1 cellular context compared by ENCODE assay signal in the genomic region with DNA sequence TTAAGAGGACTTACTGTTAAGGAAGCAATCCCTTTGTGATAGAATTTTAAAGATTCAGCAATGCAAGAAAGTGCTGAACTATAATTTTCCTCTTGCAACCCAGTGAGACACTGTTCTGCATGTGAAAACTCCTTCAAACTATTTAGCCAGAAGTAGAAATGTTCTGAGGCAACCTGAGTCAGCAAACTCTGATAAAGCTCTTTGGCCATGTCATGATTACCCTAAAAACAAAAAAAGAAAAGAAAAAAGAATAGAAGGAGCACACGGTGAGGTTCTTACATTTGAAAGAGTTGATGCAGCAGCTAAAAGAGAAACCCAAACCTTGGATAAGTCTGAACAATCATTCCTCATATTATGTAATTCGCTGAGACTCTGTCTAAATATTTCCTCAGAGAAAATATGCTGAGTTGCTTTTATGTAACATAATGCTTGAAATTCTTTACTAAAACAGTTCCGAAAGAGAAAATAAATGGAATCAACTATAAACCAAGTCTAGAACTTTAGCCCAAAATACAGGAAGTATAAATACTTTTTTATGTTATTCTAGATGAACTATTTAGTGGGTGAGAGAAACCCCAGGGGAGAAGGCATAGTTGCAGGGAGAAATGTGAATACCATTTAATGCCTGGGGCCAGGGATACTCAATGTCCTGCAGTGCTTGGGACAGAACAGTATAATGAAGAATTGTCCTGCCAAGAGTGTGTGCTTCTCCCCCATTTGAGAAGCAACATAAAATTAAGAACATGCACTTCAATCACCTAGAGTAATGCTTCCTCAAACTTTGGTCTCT.
A peak's percentile ranks its signal among the peaks of the same experiment; 100 is the strongest.
TF ChIP-seq lines count a peak whose summit lies in the region.

No MANE protein-coding gene starts in this region.

TF ChIP-seq in K562, 482 proteins besides CTCF, POLR2A, EP300 and RAD21 (continued from another document):
- TF ChIP-seq, protein P1, sequence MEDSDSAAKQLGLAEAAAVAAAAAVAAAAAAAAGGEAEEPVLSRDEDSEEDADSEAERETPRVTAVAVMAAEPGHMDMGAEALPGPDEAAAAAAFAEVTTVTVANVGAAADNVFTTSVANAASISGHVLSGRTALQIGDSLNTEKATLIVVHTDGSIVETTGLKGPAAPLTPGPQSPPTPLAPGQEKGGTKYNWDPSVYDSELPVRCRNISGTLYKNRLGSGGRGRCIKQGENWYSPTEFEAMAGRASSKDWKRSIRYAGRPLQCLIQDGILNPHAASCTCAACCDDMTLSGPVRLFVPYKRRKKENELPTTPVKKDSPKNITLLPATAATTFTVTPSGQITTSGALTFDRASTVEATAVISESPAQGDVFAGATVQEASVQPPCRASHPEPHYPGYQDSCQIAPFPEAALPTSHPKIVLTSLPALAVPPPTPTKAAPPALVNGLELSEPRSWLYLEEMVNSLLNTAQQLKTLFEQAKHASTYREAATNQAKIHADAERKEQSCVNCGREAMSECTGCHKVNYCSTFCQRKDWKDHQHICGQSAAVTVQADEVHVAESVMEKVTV (CRISPR knock-in tag; IDR thresholded peaks at IDR 0.05), result no peak
- TF ChIP-seq ERF (CRISPR knock-in tag; IDR thresholded peaks at IDR 0.05) (no peak), TAF9B (IDR thresholded peaks at IDR 0.05; ENCODE audit: partially characterized antibody) (no peak), C11orf30 (IDR thresholded peaks at IDR 0.05; ENCODE audit: low read depth) (peak; percentile 93), MAFF (IDR thresholded peaks at IDR 0.05; ENCODE audit: low read length) (peak; percentile 40), PHTF2 (CRISPR knock-in tag; IDR thresholded peaks at IDR 0.05) (no peak), SP2 (IDR thresholded peaks at IDR 0.05; ENCODE audit: extremely low read depth, low read depth, low read length, poor library complexity, severe bottlenecking) (no peak), HIVEP1 (CRISPR knock-in tag; IDR thresholded peaks at IDR 0.05) (no peak), FOS (IDR thresholded peaks at IDR 0.05; ENCODE audit: extremely low read depth, insufficient read length) (no peak), MECOM (CRISPR knock-in tag; IDR thresholded peaks at IDR 0.05) (no peak), ZNF408 (CRISPR knock-in tag; IDR thresholded peaks at IDR 0.05; ENCODE audit: low read depth) (no peak), KLF16 (IDR thresholded peaks at IDR 0.05) (no peak), ZNF140 (CRISPR knock-in tag; IDR thresholded peaks at IDR 0.05) (no peak), EGR1 (conservative IDR thresholded peaks at IDR 0.05) (no peak), ZSCAN29 (IDR thresholded peaks at IDR 0.05) (no peak), ZNF133 (CRISPR knock-in tag; IDR thresholded peaks at IDR 0.05) (no peak), KLF10 (CRISPR knock-in tag; IDR thresholded peaks at IDR 0.05) (no peak), RBFOX2 (IDR thresholded peaks at IDR 0.05; ENCODE audit: low read depth, low read length) (no peak), PCBP1 (IDR thresholded peaks at IDR 0.05; ENCODE audit: low read depth, low read length, poor library complexity, severe bottlenecking) (no peak)
- TF ChIP-seq, protein P2, sequence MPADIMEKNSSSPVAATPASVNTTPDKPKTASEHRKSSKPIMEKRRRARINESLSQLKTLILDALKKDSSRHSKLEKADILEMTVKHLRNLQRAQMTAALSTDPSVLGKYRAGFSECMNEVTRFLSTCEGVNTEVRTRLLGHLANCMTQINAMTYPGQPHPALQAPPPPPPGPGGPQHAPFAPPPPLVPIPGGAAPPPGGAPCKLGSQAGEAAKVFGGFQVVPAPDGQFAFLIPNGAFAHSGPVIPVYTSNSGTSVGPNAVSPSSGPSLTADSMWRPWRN (IDR thresholded peaks at IDR 0.05; ENCODE audit: low read depth), result no peak
- TF ChIP-seq, protein P3, sequence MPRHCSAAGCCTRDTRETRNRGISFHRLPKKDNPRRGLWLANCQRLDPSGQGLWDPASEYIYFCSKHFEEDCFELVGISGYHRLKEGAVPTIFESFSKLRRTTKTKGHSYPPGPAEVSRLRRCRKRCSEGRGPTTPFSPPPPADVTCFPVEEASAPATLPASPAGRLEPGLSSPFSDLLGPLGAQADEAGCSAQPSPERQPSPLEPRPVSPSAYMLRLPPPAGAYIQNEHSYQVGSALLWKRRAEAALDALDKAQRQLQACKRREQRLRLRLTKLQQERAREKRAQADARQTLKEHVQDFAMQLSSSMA (CRISPR knock-in tag; IDR thresholded peaks at IDR 0.05), result no peak
